1 cellular context compared by ENCODE assay signal in the genomic region with DNA sequence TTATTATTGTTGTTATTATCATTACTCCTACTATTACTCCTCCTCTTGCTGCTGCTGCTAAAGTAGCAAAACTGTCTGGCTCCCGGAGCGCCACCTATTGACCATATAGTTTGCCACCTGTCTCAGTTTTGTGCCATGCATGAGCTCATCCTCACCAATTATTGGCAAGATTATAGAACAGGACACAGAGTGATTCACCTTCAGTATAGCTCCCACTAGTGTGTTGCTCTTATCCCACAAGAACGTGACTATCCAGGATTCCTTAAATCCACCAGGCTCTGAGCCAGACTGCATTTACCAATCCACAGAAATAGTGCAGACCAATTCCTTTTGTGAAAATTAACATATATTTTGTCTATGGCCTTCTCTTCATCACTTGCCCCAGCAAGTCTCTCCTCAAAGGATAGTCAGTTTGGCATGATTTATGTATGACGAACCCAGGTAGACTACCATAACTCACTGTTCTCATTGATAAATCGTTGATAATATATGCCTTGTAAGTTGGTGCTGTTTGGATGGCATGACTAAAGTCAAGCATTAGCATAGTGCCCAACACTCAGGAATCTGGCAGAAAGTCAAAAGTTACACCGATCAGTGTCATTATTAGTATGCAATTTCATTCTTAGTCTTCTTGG.
TF ChIP-seq lines count a peak whose summit lies in the region.

No MANE protein-coding gene starts in this region.

TF ChIP-seq in WTC11, 78 proteins besides CTCF, POLR2A, EP300 and RAD21 (continued from another document):
- TF ChIP-seq ZNF425 (CRISPR knock-in tag; conservative IDR thresholded peaks at IDR 0.05) (no peak), GRHL2 (CRISPR knock-in tag; IDR thresholded peaks at IDR 0.05; ENCODE audit: insufficient replicate concordance, severe bottlenecking) (no peak), ZNF263 (CRISPR knock-in tag; IDR thresholded peaks at IDR 0.05; ENCODE audit: low read depth) (no peak), FOXP1 (CRISPR knock-in tag; IDR thresholded peaks at IDR 0.05; ENCODE audit: borderline replicate concordance) (no peak), ETV6 (CRISPR knock-in tag; IDR thresholded peaks at IDR 0.05) (no peak), JUN (CRISPR knock-in tag; IDR thresholded peaks at IDR 0.05) (no peak)
